24 cellular contexts compared by ENCODE assay signal in the genomic region with DNA sequence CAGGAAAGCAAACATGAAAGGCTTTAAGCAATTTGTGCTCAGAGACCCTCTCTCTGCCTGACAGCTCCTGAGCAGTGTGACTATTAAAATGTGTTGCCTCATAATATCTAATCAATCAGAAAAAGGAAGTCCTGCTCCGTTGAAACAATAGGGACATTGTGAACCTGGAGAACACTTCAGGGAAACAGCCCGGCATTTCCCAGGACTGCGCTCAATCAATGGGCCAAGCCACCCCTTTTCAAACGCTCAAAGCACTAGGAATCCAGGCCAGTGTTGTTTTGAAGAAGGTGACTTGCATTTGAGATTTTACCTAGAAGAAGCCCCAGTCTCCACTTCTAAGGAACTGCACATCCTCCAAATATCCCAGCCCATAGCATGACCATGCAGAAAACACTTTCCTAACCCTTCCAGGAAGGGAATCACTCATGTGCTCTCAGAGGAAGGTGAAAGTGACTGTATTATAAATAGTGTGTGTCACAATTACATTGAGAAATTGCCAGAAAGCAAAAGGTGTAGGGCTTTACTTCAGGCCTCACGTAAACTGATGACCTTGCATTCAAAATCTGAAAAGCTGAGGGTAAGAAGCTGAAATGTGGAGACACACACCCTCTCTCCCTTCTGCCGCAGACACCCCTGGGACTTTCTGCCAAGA. TPM values are rescaled to one million over a fixed set of nuclear protein-coding genes. Genes with fewer than 3 reads are reported as not detected.
DNase-seq lines count a peak whose midpoint lies in the region; ATAC-seq, FAIRE-seq and TF ChIP-seq lines count a peak whose summit lies in the region.
"Had no signal": no experiment of that assay in that cellular context is flagged by ENCODE, and none has a peak within 500 bp of the region (broad histone marks: within the 10 kb centered on the region; RNA-seq: fewer than 3 reads in every experiment).

No MANE protein-coding gene starts in this region.

- in situ Hi-C loops in gastrocnemius medialis (cut with MboI; ENCODE audit: low sequenced_read_pairs in 4 of 4) = no loop called here

- H3K27ac ChIP-seq in body of pancreas (peak overlapping the region; percentile 53 to 76 (median 73)), right lobe of liver (peak overlapping the region in 1 of 3 donors; percentile 34), gastrocnemius medialis (peak overlapping the region; percentile 76 to 82 (median 81))
- H3K27ac ChIP-seq: epithelial cell of prostate, SK-N-MC had no signal

- WGBS in body of pancreas, 2 donors = 47 to 65% methylated on average over 6 of the region's 6 CpGs
- WGBS in right lobe of liver (ENCODE audit: insufficient coverage, low coverage, low lambda C conversion rate, missing lambda C conversion rate) = 60% methylated on average over 5 of the region's 6 CpGs

- DNase-seq in body of pancreas (peak in 3 of 4 donors; percentile 29 to 37 (median 35)), glomerular endothelial cell (ENCODE audit: extremely low read depth, low read depth, low spot score) (peak; percentile 52), right lobe of liver (no peak), gastrocnemius medialis (no peak), NCI-H2227 (lab: John Stamatoyannopoulos, UW; ENCODE audit: unreplicated experiment) (no peak), D721Med (ENCODE audit: insufficient read length, low spot score) (no peak)
- no peak for DNase-seq in activated naive CD4-positive, alpha-beta T cell treated with Interleukin-2 at 50 U/mL for 16 hours
- DNase-seq: activated CD8-positive, alpha-beta memory T cell treated with anti-CD3 and anti-CD28 coated beads for 24 hours; cortex of kidney; DMS 273 treated with DMSO at 0.1 percent for 48 hours; foreskin melanocyte; GF-D8; H9; MG63; naive thymus-derived CD8-positive, alpha-beta T cell; NCI-H1694; NCI-H226; PC-3; substantia nigra; T-helper 9 cell had no signal

- intact Hi-C loops in body of pancreas (cut with DNase I) (no loop called here), right lobe of liver (cut with DNase I) (no loop called here), gastrocnemius medialis (cut with DNase I; ENCODE audit: low total_unique reads) (no loop called here)

- H3K4me1 ChIP-seq in body of pancreas (peaks cover 24% of the 10 kb centered on the region), right lobe of liver (no peaks in the 10 kb centered on the region), gastrocnemius medialis (peaks cover 19 to 37% of the 10 kb centered on the region in 2 donors)

- no peak for FAIRE-seq in D721Med (lab: Jason Lieb, UNC)
- FAIRE-seq: GM12891 had no signal

- TF ChIP-seq CTCF in body of pancreas (IDR thresholded peaks at IDR 0.05) (no peak), right lobe of liver (IDR thresholded peaks at IDR 0.05) (no peak), gastrocnemius medialis (IDR thresholded peaks at IDR 0.05 in 4 of 5, conservative IDR thresholded peaks at IDR 0.05 in 1 of 5) (no peak), D721Med (IDR thresholded peaks at IDR 0.05; ENCODE audit: insufficient read depth, missing control alignments) (no peak)

- peak; percentile 90 for ATAC-seq in body of pancreas
- peak; percentile 38 to 72 (median 54) for ATAC-seq in right lobe of liver
- peak; percentile 95 to 98 for ATAC-seq in gastrocnemius medialis
- no peak for ATAC-seq in HG03108 (IDR thresholded peaks at IDR 0.05; ENCODE audit: unreplicated experiment)
- ATAC-seq: naive thymus-derived CD8-positive, alpha-beta T cell; PC-3 had no signal

- H3K9me3 ChIP-seq in body of pancreas (no peaks in the 10 kb centered on the region), right lobe of liver (no peaks in the 10 kb centered on the region), gastrocnemius medialis (no peaks in the 10 kb centered on the region)
- H3K9me3 ChIP-seq: MG63 had no signal

- no peak for TF ChIP-seq POLR2A in body of pancreas (IDR thresholded peaks at IDR 0.05)
- TF ChIP-seq POLR2A in right lobe of liver (IDR thresholded peaks at IDR 0.05) = no peak
- TF ChIP-seq POLR2A in gastrocnemius medialis (IDR thresholded peaks at IDR 0.05) = peak in 1 of 2 donors; percentile 16

- no peaks in the 10 kb centered on the region for H3K27me3 ChIP-seq in body of pancreas
- no peaks in the 10 kb centered on the region for H3K27me3 ChIP-seq in right lobe of liver
- no peaks in the 10 kb centered on the region for H3K27me3 ChIP-seq in gastrocnemius medialis
- H3K27me3 ChIP-seq: MG63 had no signal

- H3K36me3 ChIP-seq in body of pancreas (replicated peaks in 1 of 2; ENCODE audit: insufficient read depth in 1 of 2, low read depth in 2 of 2) (no peaks in the 10 kb centered on the region), right lobe of liver (no peaks in the 10 kb centered on the region), gastrocnemius medialis (no peaks in the 10 kb centered on the region)
- H3K36me3 ChIP-seq: MG63 had no signal

- H3K4me3 ChIP-seq in body of pancreas = no peak overlapping the region
- no peak overlapping the region for H3K4me3 ChIP-seq in right lobe of liver
- no peak overlapping the region for H3K4me3 ChIP-seq in gastrocnemius medialis
- H3K4me3 ChIP-seq: MG63, SK-N-MC had no signal

RNA-seq across cellular contexts. Expression of a gene that starts 19.4 kb away (rescaled TPM):
- total RNA-seq in body of pancreas = 10 to 100 TPM in 1 of 2 donors, 1 to 10 TPM in 1; 2.3 to 48.1 TPM
- total RNA-seq in glomerular endothelial cell = 4.8 TPM in 2 replicates
- 1 to 10 TPM in 3 of 6 experiments, under 1 TPM in 3; 0.43 to 3.3 (median 1.3) TPM for total RNA-seq in right lobe of liver
- 1 to 10 TPM in 2 of 4 donors, under 1 TPM in 2; 0.66 to 2.0 (median 1.00) TPM for total RNA-seq in gastrocnemius medialis

Comparison
In these comparisons a context has a peak if more than half of its experiments do, and no peak if none do; other contexts are left out.
1. DNase-seq: peak in body of pancreas (3 of 4) and glomerular endothelial cell (single experiment); none in right lobe of liver (0 of 3), gastrocnemius medialis (0 of 2), NCI-H2227 (single experiment), D721Med (single experiment) and activated naive CD4-positive, alpha-beta T cell treated with Interleukin-2 at 50 U/mL for 16 hours (single experiment).